In the genomic region with DNA sequence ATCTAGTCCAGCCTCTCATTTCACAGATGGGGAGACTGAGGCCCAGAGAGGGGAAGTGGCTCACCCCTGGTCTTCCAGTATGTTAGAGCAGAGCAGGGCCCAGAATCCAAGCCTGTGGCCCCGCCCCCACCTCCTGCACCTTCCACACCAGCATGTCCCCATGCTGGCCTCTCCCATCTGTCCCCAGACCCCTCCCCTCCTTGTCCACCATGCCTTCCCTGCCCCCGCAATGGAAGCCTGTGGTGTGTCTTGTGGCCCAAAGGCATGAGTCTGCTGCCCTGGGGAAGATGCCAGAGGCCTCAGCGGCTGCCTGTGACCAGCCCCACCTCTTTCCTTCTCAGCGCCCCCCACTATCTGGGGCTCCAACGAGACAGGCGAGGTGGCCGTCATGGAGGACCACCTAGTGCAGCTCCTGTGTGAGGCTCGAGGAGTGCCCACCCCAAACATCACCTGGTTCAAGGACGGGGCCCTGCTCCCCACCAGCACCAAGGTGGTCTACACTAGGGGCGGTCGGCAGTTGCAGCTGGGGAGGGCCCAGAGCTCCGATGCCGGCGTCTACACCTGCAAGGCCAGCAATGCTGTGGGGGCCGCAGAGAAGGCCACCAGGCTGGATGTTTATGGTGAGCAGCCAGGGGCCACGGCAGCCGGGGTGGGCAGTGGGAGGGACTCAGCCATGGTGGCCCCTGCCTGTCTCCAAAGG, we compare ENCODE assay signal across 18 cellular contexts.
"Had no signal": no experiment of that assay in that cellular context is flagged by ENCODE, and none has a peak within 500 bp of the region (broad histone marks: within the 10 kb centered on the region; RNA-seq: fewer than 3 reads in every experiment).

No MANE protein-coding gene starts in this region.

- H3K4me3 ChIP-seq: left lung, suprapubic skin, upper lobe of left lung had no signal

- H3K36me3 ChIP-seq: left lung, suprapubic skin, upper lobe of left lung had no signal

- H3K9me3 ChIP-seq: left lung, suprapubic skin, upper lobe of left lung had no signal

- H3K4me1 Mint-ChIP-seq: brain; central memory CD8-positive, alpha-beta T cell; natural killer cell; WTC11 had no signal

- H3K4me3 Mint-ChIP-seq: activated naive CD8-positive, alpha-beta T cell; brain; central memory CD8-positive, alpha-beta T cell; natural killer cell; stimulated activated naive CD8-positive, alpha-beta T cell treated with anti-CD3 and anti-CD28 coated beads, Interleukin-15, Interleukin-2, amounts not matched to agents 100 ng/mL and 50 ng/mL, for 24 hours; WTC11 had no signal

- DNase-seq: activated CD4-positive, alpha-beta T cell treated with anti-CD3 and anti-CD28 coated beads, Interleukin-2, amount 50 U/mL, for 1 hour; activated CD8-positive, alpha-beta memory T cell treated with anti-CD3 and anti-CD28 coated beads for 24 hours; activated gamma-delta T cell treated with Interleukin-2 at 50 U/mL for 16 hours; amniotic stem cell; effector CD8-positive, alpha-beta T cell; islet precursor cell; mammary epithelial cell; natural killer cell; stimulated activated CD4-positive, alpha-beta T cell treated with anti-CD3 and anti-CD28 coated beads, Interleukin-4, amount 100 ng/mL, for 24 hours; T-helper 2 cell had no signal

- ATAC-seq: natural killer cell, WTC11 had no signal

- H3K27ac Mint-ChIP-seq: activated naive CD8-positive, alpha-beta T cell; brain; natural killer cell; stimulated activated naive CD8-positive, alpha-beta T cell treated with anti-CD3 and anti-CD28 coated beads, Interleukin-15, Interleukin-2, amounts not matched to agents 100 ng/mL and 50 ng/mL, for 24 hours had no signal

- H3K4me1 ChIP-seq: left lung, upper lobe of left lung had no signal

- H3K36me3 Mint-ChIP-seq: activated naive CD8-positive, alpha-beta T cell; brain; natural killer cell; WTC11 had no signal

- H3K27ac ChIP-seq: left lung, suprapubic skin, upper lobe of left lung had no signal

- H3K9me3 Mint-ChIP-seq: brain; central memory CD8-positive, alpha-beta T cell; natural killer cell; stimulated activated naive CD8-positive, alpha-beta T cell treated with anti-CD3 and anti-CD28 coated beads, Interleukin-15, Interleukin-2, amounts not matched to agents 100 ng/mL and 50 ng/mL, for 24 hours had no signal

- H3K27me3 Mint-ChIP-seq: activated naive CD8-positive, alpha-beta T cell; central memory CD8-positive, alpha-beta T cell; stimulated activated naive CD8-positive, alpha-beta T cell treated with anti-CD3 and anti-CD28 coated beads, Interleukin-15, Interleukin-2, amounts not matched to agents 100 ng/mL and 50 ng/mL, for 24 hours had no signal

- H3K27me3 ChIP-seq: left lung, suprapubic skin, upper lobe of left lung had no signal
